In genomic region chr12:4270016-4270669, GRCh38 we compare ENCODE assay signal across 8 cellular contexts. TPM values are rescaled to one million over a fixed set of nuclear protein-coding genes. Genes with fewer than 3 reads are reported as not detected.
A peak's percentile ranks its signal among the peaks of the same experiment; 100 is the strongest.
DNase-seq lines count a peak whose midpoint lies in the region; ATAC-seq, FAIRE-seq and TF ChIP-seq lines count a peak whose summit lies in the region.

No MANE protein-coding gene starts in this region.

- H3K9me3 ChIP-seq in breast epithelium (no peaks in the 10 kb centered on the region), upper lobe of right lung (no peaks in the 10 kb centered on the region)
- no peaks in the 10 kb centered on the region for H3K9me3 ChIP-seq in naive thymus-derived CD4-positive, alpha-beta T cell (ENCODE audit: control insufficient read depth in 2 of 3, low read length in 3 of 3)

- no peaks in the 10 kb centered on the region for H3K4me1 ChIP-seq in breast epithelium
- H3K4me1 ChIP-seq in naive thymus-derived CD4-positive, alpha-beta T cell (ENCODE audit: control insufficient read depth in 2 of 2, insufficient read depth in 2 of 2, low read length in 2 of 2) = peaks cover 4 to 11% of the 10 kb centered on the region in 2 donors
- peaks cover 37% of the 10 kb centered on the region for H3K4me1 ChIP-seq in upper lobe of right lung

- no TSS peak for BruUV-seq in MCF 10A (replicated peaks; lab: Mats Ljungman, UMichigan)

- H3K27ac Mint-ChIP-seq in MCF 10A (ENCODE audit: low read depth, unreplicated experiment) = no peak overlapping the region
- peak overlapping the region; percentile 97 to 99 (median 98) for H3K27ac Mint-ChIP-seq in naive thymus-derived CD4-positive, alpha-beta T cell

- TF ChIP-seq CTCF in breast epithelium (IDR thresholded peaks at IDR 0.05) (no peak), MCF 10A (IDR thresholded peaks at IDR 0.05; ENCODE audit: unreplicated experiment) (no peak), bronchial epithelial cell (IDR thresholded peaks at IDR 0.05; ENCODE audit: insufficient read depth, low read length, severe bottlenecking) (no peak), upper lobe of right lung (IDR thresholded peaks at IDR 0.05) (no peak)

- POLR2A ChIA-PET in MCF 10A (lab: Yijun Ruan, JAX) = interaction anchor here (0.9 kb wide), 1 partner anchor 137 kb away, joined by 3 read pairs; no protein-coding TSS in a partner anchor
- POLR2A ChIA-PET in naive thymus-derived CD4-positive, alpha-beta T cell (lab: Charles Lee) = interaction anchor here (0.6 to 3.4 kb wide), 23 partner anchors 12 to 391 kb away, joined by 3 to 23 read pairs (median 4); no protein-coding TSS in a partner anchor

- peak overlapping the region; percentile 85 to 94 for H3K27ac ChIP-seq in breast epithelium
- peak overlapping the region; percentile 97 for H3K27ac ChIP-seq in naive thymus-derived CD4-positive, alpha-beta T cell (ENCODE audit: low read depth, low read length)
- peak overlapping the region; percentile 78 for H3K27ac ChIP-seq in upper lobe of right lung

- H3K36me3 ChIP-seq in breast epithelium (no peaks in the 10 kb centered on the region), bronchial epithelial cell (ENCODE audit: control insufficient read depth, insufficient read depth, low read length) (no peaks in the 10 kb centered on the region), upper lobe of right lung (no peaks in the 10 kb centered on the region)
- peaks cover 0 to 17% (median 0%) of the 10 kb centered on the region in 3 experiments for H3K36me3 ChIP-seq in naive thymus-derived CD4-positive, alpha-beta T cell (ENCODE audit: control insufficient read depth in 2 of 3, insufficient read depth in 3 of 3, low read length in 3 of 3)

- H3K4me1 Mint-ChIP-seq in MCF 10A (ENCODE audit: insufficient read depth, unreplicated experiment) = peaks cover 12% of the 10 kb centered on the region
- peaks cover 4 to 29% (median 15%) of the 10 kb centered on the region in 7 donors for H3K4me1 Mint-ChIP-seq in naive thymus-derived CD4-positive, alpha-beta T cell

- no peak for ATAC-seq in naive thymus-derived CD4-positive, alpha-beta T cell
- ATAC-seq in upper lobe of right lung = no peak

- H3K4me3 ChIP-seq in breast epithelium (peak overlapping the region; percentile 62 to 83 (median 78)), bronchial epithelial cell (ENCODE audit: low read depth, low read length) (peak overlapping the region; percentile 36), upper lobe of right lung (peak overlapping the region; percentile 77)
- H3K4me3 ChIP-seq in naive thymus-derived CD4-positive, alpha-beta T cell (ENCODE audit: low read length) = peak overlapping the region; percentile 85

- TF ChIP-seq POLR2A in breast epithelium (IDR thresholded peaks at IDR 0.05) = no peak

- CTCF ChIA-PET in MCF 10A (lab: Yijun Ruan, JAX) = interaction anchor here (1.8 kb wide), 1 partner anchor 163 kb away, joined by 9 read pairs; no protein-coding TSS in a partner anchor
- CTCF ChIA-PET in naive thymus-derived CD4-positive, alpha-beta T cell (lab: Charles Lee) = interaction anchor here (0.9 to 3.6 kb wide), 8 partner anchors 8 to 384 kb away, joined by 3 to 27 read pairs (median 4); no protein-coding TSS in a partner anchor

- H3K27me3 ChIP-seq in breast epithelium = peaks cover 0 to 45% of the 10 kb centered on the region in 2 donors
- peaks cover 25% of the 10 kb centered on the region for H3K27me3 ChIP-seq in bronchial epithelial cell (ENCODE audit: control insufficient read depth, insufficient read depth, low read length)
- no peaks in the 10 kb centered on the region for H3K27me3 ChIP-seq in naive thymus-derived CD4-positive, alpha-beta T cell (ENCODE audit: control insufficient read depth in 2 of 2, insufficient read depth in 2 of 2, low read length in 2 of 2)
- H3K27me3 ChIP-seq in upper lobe of right lung = peaks cover 37% of the 10 kb centered on the region

- no peak overlapping the region for H3K4me3 Mint-ChIP-seq in MCF 10A (ENCODE audit: unreplicated experiment)
- H3K4me3 Mint-ChIP-seq in naive thymus-derived CD4-positive, alpha-beta T cell = peak overlapping the region; percentile 94 to 100 (median 97)

- peaks cover 11% of the 10 kb centered on the region for H3K36me3 Mint-ChIP-seq in MCF 10A (ENCODE audit: insufficient read depth, unreplicated experiment)
- peaks cover 0 to 6% (median 0%) of the 10 kb centered on the region in 5 donors for H3K36me3 Mint-ChIP-seq in naive thymus-derived CD4-positive, alpha-beta T cell

- no peak for FAIRE-seq in bronchial epithelial cell (lab: Jason Lieb, UNC)

- intact Hi-C loops in breast epithelium (cut with DNase I; ENCODE audit: low total_unique reads) (no loop called here), MCF 10A (cut with micrococcal nuclease) (no loop called here), upper lobe of right lung (cut with DNase I) (loop anchor here (10.0 kb wide), 1 partner anchor 385 kb away; no protein-coding TSS in a partner anchor)
- intact Hi-C loops in naive thymus-derived CD4-positive, alpha-beta T cell (cut with micrococcal nuclease) = loop anchor here in 1 of 2 donors (5.0 kb wide), 1 partner anchor 518 kb away; the partner anchor contains the start of gene CRACR2A

- DNase-seq in breast epithelium (ENCODE audit: low spot score in 2 of 2) = no peak
- DNase-seq in MCF 10A (ENCODE audit: unreplicated experiment) = no peak
- DNase-seq in bronchial epithelial cell (ENCODE audit: low read depth) = peak; percentile 11
- peak in 8 of 9 donors; percentile 28 to 60 (median 46) for DNase-seq in naive thymus-derived CD4-positive, alpha-beta T cell
- no peak for DNase-seq in upper lobe of right lung
- no peak for DNase-seq in amniotic stem cell (lab: John Stamatoyannopoulos, UW)
- DNase-seq in kidney glomerular epithelial cell (lab: John Stamatoyannopoulos, UW) = no peak
- no peak for DNase-seq in NCI-H774 (lab: John Stamatoyannopoulos, UW)

- H3K9me3 Mint-ChIP-seq in MCF 10A (ENCODE audit: unreplicated experiment) = no peaks in the 10 kb centered on the region
- H3K9me3 Mint-ChIP-seq in naive thymus-derived CD4-positive, alpha-beta T cell = peaks cover 0 to 4% (median 0%) of the 10 kb centered on the region in 11 donors

- peaks cover 86% of the 10 kb centered on the region for H3K27me3 Mint-ChIP-seq in MCF 10A (ENCODE audit: insufficient read depth, unreplicated experiment)
- peaks cover 0 to 31% (median 0%) of the 10 kb centered on the region in 5 donors for H3K27me3 Mint-ChIP-seq in naive thymus-derived CD4-positive, alpha-beta T cell

RNA-seq across cellular contexts. Expression of gene CCND2, which starts 3.4 kb away (rescaled TPM):
- total RNA-seq in breast epithelium (10 to 100 TPM; 43.3 to 72.8 (median 53.7) TPM), MCF 10A (2022) (62.2 and 70.9 TPM in 2 replicates), bronchial epithelial cell (115 and 123 TPM in 2 replicates), upper lobe of right lung (94.2 TPM)
- total RNA-seq in naive thymus-derived CD4-positive, alpha-beta T cell = 100 to 1,000 TPM in 3 of 5 experiments, 10 to 100 TPM in 2; 95.7 to 659 (median 125) TPM
- 10 to 100 TPM; 57.3 to 65.1 TPM for polyA plus RNA-seq in naive thymus-derived CD4-positive, alpha-beta T cell

RNA-seq across cellular contexts. Expression of gene TIGAR, which starts 50.9 kb away (rescaled TPM):
- total RNA-seq in breast epithelium (1 to 10 TPM; 2.9 to 7.5 (median 6.9) TPM), MCF 10A (2022) (44.0 and 45.8 TPM in 2 replicates), bronchial epithelial cell (10.0 and 11.8 TPM in 2 replicates), upper lobe of right lung (20.0 TPM)
- 10 to 100 TPM in 3 of 5 experiments, 1 to 10 TPM in 2; 7.1 to 15.8 (median 11.1) TPM for total RNA-seq in naive thymus-derived CD4-positive, alpha-beta T cell
- 1 to 10 TPM; 4.4 to 6.6 TPM for polyA plus RNA-seq in naive thymus-derived CD4-positive, alpha-beta T cell

Comparison
In these comparisons a context has a peak if more than half of its experiments do, and no peak if none do; other contexts are left out.
1. DNase-seq: peak in bronchial epithelial cell (single experiment) and naive thymus-derived CD4-positive, alpha-beta T cell (8 of 9); none in breast epithelium (0 of 2), MCF 10A (single experiment), upper lobe of right lung (single experiment), amniotic stem cell (single experiment), kidney glomerular epithelial cell (single experiment) and NCI-H774 (single experiment).
2. Peak in every context shown above with its lines, with median percentiles within 50 percentile points of each other: H3K27ac ChIP-seq and H3K4me3 ChIP-seq.